In genomic region chr10:109976657-109977056, GRCh38 we compare ENCODE assay signal across 1 cellular context.
TF ChIP-seq lines count a peak whose summit lies in the region.

No MANE protein-coding gene starts in this region.

TF ChIP-seq in HepG2, 621 proteins besides CTCF, POLR2A, EP300 and RAD21 (continued from another document):
- no peak for TF ChIP-seq NCOA5 (CRISPR knock-in tag; IDR thresholded peaks at IDR 0.05)
- TF ChIP-seq ATF7 (IDR thresholded peaks at IDR 0.05): no peak
- no peak for TF ChIP-seq ATF7 (CRISPR knock-in tag; IDR thresholded peaks at IDR 0.05)
- no peak for TF ChIP-seq ATF2 (CRISPR knock-in tag; IDR thresholded peaks at IDR 0.05)
- no peak for TF ChIP-seq SNRNP70 (IDR thresholded peaks at IDR 0.05; ENCODE audit: low read depth, low read length)
- TF ChIP-seq ZNF317 (CRISPR knock-in tag; IDR thresholded peaks at IDR 0.05): no peak
- TF ChIP-seq FOXA1 (IDR thresholded peaks at IDR 0.05): no peak
- 0 out of 2 replicates have a peak, but pooled peaks have one; percentile 15 for TF ChIP-seq FOXA1 (CRISPR knock-in tag; IDR thresholded peaks at IDR 0.05)
- no peak for TF ChIP-seq ZNF781 (CRISPR knock-in tag; IDR thresholded peaks at IDR 0.05; ENCODE audit: borderline replicate concordance, not compliant biosample characterization)
- TF ChIP-seq ZUFSP (CRISPR knock-in tag; IDR thresholded peaks at IDR 0.05; ENCODE audit: borderline replicate concordance): no peak
- no peak for TF ChIP-seq SMARCE1 (IDR thresholded peaks at IDR 0.05; ENCODE audit: borderline replicate concordance)
- TF ChIP-seq SP5 (CRISPR knock-in tag; IDR thresholded peaks at IDR 0.05; ENCODE audit: borderline replicate concordance, low read depth): no peak
- TF ChIP-seq BRD4 (CRISPR knock-in tag; IDR thresholded peaks at IDR 0.05): no peak
- TF ChIP-seq ZSCAN20 (CRISPR knock-in tag; IDR thresholded peaks at IDR 0.05; ENCODE audit: borderline replicate concordance): no peak
- TF ChIP-seq WIZ (CRISPR knock-in tag; IDR thresholded peaks at IDR 0.05): no peak
